In genomic region chr20:44615876-44616603, GRCh38 we compare ENCODE assay signal across 12 cellular contexts. TPM values are rescaled to one million over a fixed set of nuclear protein-coding genes. Genes with fewer than 3 reads are reported as not detected.
DNase-seq lines count a peak whose midpoint lies in the region; ATAC-seq and TF ChIP-seq lines count a peak whose summit lies in the region.
"Had no signal": no experiment of that assay in that cellular context is flagged by ENCODE, and none has a peak within 500 bp of the region (broad histone marks: within the 10 kb centered on the region; RNA-seq: fewer than 3 reads in every experiment).

No MANE protein-coding gene starts in this region.

- no peaks in the 10 kb centered on the region for H3K27me3 Mint-ChIP-seq in activated T-cell treated with anti-CD3 and anti-CD28 coated beads, Interleukin-2, amount 50 U/mL, for 24 hours
- H3K27me3 Mint-ChIP-seq in naive thymus-derived CD8-positive, alpha-beta T cell = no peaks in the 10 kb centered on the region

- TF ChIP-seq POLR2A in upper lobe of left lung (IDR thresholded peaks at IDR 0.05) = no peak

- H3K27me3 ChIP-seq in duodenal mucosa (ENCODE audit: control insufficient read depth in 1 of 2, insufficient read depth in 2 of 2, low read length in 2 of 2) (no peaks in the 10 kb centered on the region), upper lobe of left lung (no peaks in the 10 kb centered on the region)

- no peak for TF ChIP-seq CTCF in upper lobe of left lung (IDR thresholded peaks at IDR 0.05)

- peak overlapping the region; percentile 82 for H3K27ac Mint-ChIP-seq in activated T-cell treated with anti-CD3 and anti-CD28 coated beads, Interleukin-2, amount 50 U/mL, for 24 hours
- H3K27ac Mint-ChIP-seq in naive thymus-derived CD8-positive, alpha-beta T cell = peak overlapping the region; percentile 97 to 99 (median 98)

- H3K4me1 ChIP-seq in duodenal mucosa (ENCODE audit: control insufficient read depth in 1 of 2, insufficient read depth in 2 of 2, low read length in 2 of 2) (peaks cover 41 to 48% of the 10 kb centered on the region in 2 donors), upper lobe of left lung (peaks cover 22 to 33% (median 26%) of the 10 kb centered on the region in 4 donors)

- peaks cover 38% of the 10 kb centered on the region for H3K36me3 Mint-ChIP-seq in activated T-cell treated with anti-CD3 and anti-CD28 coated beads, Interleukin-2, amount 50 U/mL, for 24 hours (ENCODE audit: low read depth)
- peaks cover 7 to 28% (median 26%) of the 10 kb centered on the region in 3 donors for H3K36me3 Mint-ChIP-seq in naive thymus-derived CD8-positive, alpha-beta T cell

- H3K4me3 ChIP-seq in duodenal mucosa (ENCODE audit: low read depth in 1 of 2, low read length in 2 of 2) (no peak overlapping the region), upper lobe of left lung (no peak overlapping the region)

- H3K9ac ChIP-seq in duodenal mucosa (ENCODE audit: low read depth in 1 of 2, low read length in 2 of 2) = no peak overlapping the region

- POLR2A ChIA-PET in naive thymus-derived CD8-positive, alpha-beta T cell (lab: Charles Lee) = interaction anchor here (1.4 to 6.8 kb wide), 4 partner anchors 18 to 57 kb away, joined by 4 to 84 read pairs (median 6); no protein-coding TSS in a partner anchor

- H3K9me3 Mint-ChIP-seq in activated T-cell treated with anti-CD3 and anti-CD28 coated beads, Interleukin-2, amount 50 U/mL, for 24 hours = no peaks in the 10 kb centered on the region
- peaks cover 0 to 1% (median 0%) of the 10 kb centered on the region in 9 donors for H3K9me3 Mint-ChIP-seq in naive thymus-derived CD8-positive, alpha-beta T cell

- 86 to 88% methylated on average over 11 to 14 of the region's 14 CpGs for WGBS in upper lobe of left lung, 2 donors

- H3K4me1 Mint-ChIP-seq in activated T-cell treated with anti-CD3 and anti-CD28 coated beads, Interleukin-2, amount 50 U/mL, for 24 hours (ENCODE audit: low read depth) = peaks cover 50% of the 10 kb centered on the region
- H3K4me1 Mint-ChIP-seq in naive thymus-derived CD8-positive, alpha-beta T cell = peaks cover 50 to 79% (median 74%) of the 10 kb centered on the region in 4 donors

- no peak for DNase-seq in activated T-cell treated with anti-CD3 and anti-CD28 coated beads, Interleukin-2, amount 50 U/mL, for 24 hours
- DNase-seq in activated T-cell treated with anti-CD3 and anti-CD28 coated beads, Interleukin-2, amount 50 U/mL, for 1 hour = no peak
- peak in 1 of 10 donors; percentile 61 for DNase-seq in naive thymus-derived CD8-positive, alpha-beta T cell
- DNase-seq in upper lobe of left lung (no peak), NCI-H2227 (lab: John Stamatoyannopoulos, UW; ENCODE audit: unreplicated experiment) (no peak)
- DNase-seq: ACHN; activated CD4-positive, alpha-beta T cell treated with anti-CD3 and anti-CD28 coated beads, Interleukin-2, amount 50 U/mL, for 48 hours; GOT3; NCI-H510A treated with DMSO at 0.1 percent for 48 hours had no signal

- no peak for TF ChIP-seq EP300 in upper lobe of left lung (IDR thresholded peaks at IDR 0.05)

- H3K36me3 ChIP-seq in duodenal mucosa (ENCODE audit: control insufficient read depth in 1 of 2, insufficient read depth in 2 of 2, low read length in 2 of 2) (peaks cover 30 to 67% of the 10 kb centered on the region in 2 donors), upper lobe of left lung (peaks cover 0 to 79% (median 33%) of the 10 kb centered on the region in 4 donors)

- ATAC-seq in naive thymus-derived CD8-positive, alpha-beta T cell = peak; percentile 10 to 11
- no peak for ATAC-seq in upper lobe of left lung (ENCODE audit: low FRiP score in 2 of 2)
- no peak for ATAC-seq in HG02840 (IDR thresholded peaks at IDR 0.05; ENCODE audit: low FRiP score, unreplicated experiment)
- no peak for ATAC-seq in HG02870 (IDR thresholded peaks at IDR 0.05; ENCODE audit: unreplicated experiment)

- H3K27ac ChIP-seq in duodenal mucosa (ENCODE audit: low read depth, low read length) = peak overlapping the region; percentile 11
- H3K27ac ChIP-seq in upper lobe of left lung = peak overlapping the region; percentile 63 to 85 (median 68)

- H3K4me3 Mint-ChIP-seq in activated T-cell treated with anti-CD3 and anti-CD28 coated beads, Interleukin-2, amount 50 U/mL, for 24 hours = no peak overlapping the region
- peak overlapping the region; percentile 12 to 83 (median 73) for H3K4me3 Mint-ChIP-seq in naive thymus-derived CD8-positive, alpha-beta T cell

- no peaks in the 10 kb centered on the region for H3K9me3 ChIP-seq in duodenal mucosa (ENCODE audit: control insufficient read depth in 1 of 2, low read length in 2 of 2)
- H3K9me3 ChIP-seq in upper lobe of left lung = no peaks in the 10 kb centered on the region

RNA-seq across cellular contexts. Expression of gene PKIG, which starts 33.7 kb away (rescaled TPM):
- total RNA-seq in naive thymus-derived CD8-positive, alpha-beta T cell = 1 to 10 TPM; 8.2 to 9.0 TPM
- polyA plus RNA-seq in naive thymus-derived CD8-positive, alpha-beta T cell = 1 to 10 TPM; 6.1 to 8.1 (median 6.4) TPM
- 10 to 100 TPM; 46.1 to 91.5 (median 67.8) TPM for total RNA-seq in upper lobe of left lung

RNA-seq across cellular contexts. Expression of gene ADA, which starts 35.5 kb away (rescaled TPM):
- total RNA-seq in naive thymus-derived CD8-positive, alpha-beta T cell = 10 to 100 TPM; 24.1 to 24.2 TPM
- 10 to 100 TPM; 31.2 to 47.1 (median 38.2) TPM for polyA plus RNA-seq in naive thymus-derived CD8-positive, alpha-beta T cell
- 1 to 10 TPM; 5.0 to 9.4 (median 7.2) TPM for total RNA-seq in upper lobe of left lung

Comparison
In these comparisons a context has a peak if more than half of its experiments do, and no peak if none do; other contexts are left out.
1. ATAC-seq: peak in naive thymus-derived CD8-positive, alpha-beta T cell (2 of 2); none in upper lobe of left lung (0 of 2), HG02840 (single experiment) and HG02870 (single experiment).
2. RNA of gene PKIG, which starts 33.7 kb away (total RNA-seq): 46.1 to 91.5 TPM in upper lobe of left lung; 8.2 to 9.0 TPM in naive thymus-derived CD8-positive, alpha-beta T cell; every median in the first group is over 4 times any median in the second.